In the genomic region with DNA sequence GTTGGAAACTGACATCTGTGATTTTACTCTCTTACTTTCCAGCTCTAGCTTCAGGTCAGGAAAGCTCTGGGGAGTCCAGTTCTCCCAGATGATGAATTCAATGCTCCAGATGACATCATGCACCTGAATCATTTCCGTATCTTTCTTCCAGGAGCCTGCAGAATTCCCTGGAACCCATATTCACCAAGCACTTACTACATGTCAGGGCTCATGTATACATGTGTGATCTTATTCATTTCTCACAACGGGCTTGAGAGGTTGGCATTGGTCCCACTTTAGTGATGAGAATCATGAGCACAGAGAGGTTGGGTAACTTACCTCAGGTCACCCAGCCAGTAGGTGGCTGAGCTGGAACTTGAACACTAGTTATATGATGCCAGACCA, we compare ENCODE assay signal across 1 cellular context.
TF ChIP-seq lines count a peak whose summit lies in the region.

No MANE protein-coding gene starts in this region.

TF ChIP-seq in HepG2, 621 proteins besides CTCF, POLR2A, EP300 and RAD21:
- TF ChIP-seq ZNF20 (CRISPR knock-in tag; IDR thresholded peaks at IDR 0.05) (no peak), CC2D1A (CRISPR knock-in tag; IDR thresholded peaks at IDR 0.05) (no peak), ZNF768 (CRISPR knock-in tag; IDR thresholded peaks at IDR 0.05) (peak; percentile 59; the same call in 1 of the 2 replicates), ATF7 (IDR thresholded peaks at IDR 0.05) (peak; percentile 33; the same call in 1 of the 2 replicates), ATF7 (CRISPR knock-in tag; IDR thresholded peaks at IDR 0.05) (no peak), ZNF883 (CRISPR knock-in tag; IDR thresholded peaks at IDR 0.05; ENCODE audit: not compliant biosample characterization) (no peak)
- TF ChIP-seq, protein P1, sequence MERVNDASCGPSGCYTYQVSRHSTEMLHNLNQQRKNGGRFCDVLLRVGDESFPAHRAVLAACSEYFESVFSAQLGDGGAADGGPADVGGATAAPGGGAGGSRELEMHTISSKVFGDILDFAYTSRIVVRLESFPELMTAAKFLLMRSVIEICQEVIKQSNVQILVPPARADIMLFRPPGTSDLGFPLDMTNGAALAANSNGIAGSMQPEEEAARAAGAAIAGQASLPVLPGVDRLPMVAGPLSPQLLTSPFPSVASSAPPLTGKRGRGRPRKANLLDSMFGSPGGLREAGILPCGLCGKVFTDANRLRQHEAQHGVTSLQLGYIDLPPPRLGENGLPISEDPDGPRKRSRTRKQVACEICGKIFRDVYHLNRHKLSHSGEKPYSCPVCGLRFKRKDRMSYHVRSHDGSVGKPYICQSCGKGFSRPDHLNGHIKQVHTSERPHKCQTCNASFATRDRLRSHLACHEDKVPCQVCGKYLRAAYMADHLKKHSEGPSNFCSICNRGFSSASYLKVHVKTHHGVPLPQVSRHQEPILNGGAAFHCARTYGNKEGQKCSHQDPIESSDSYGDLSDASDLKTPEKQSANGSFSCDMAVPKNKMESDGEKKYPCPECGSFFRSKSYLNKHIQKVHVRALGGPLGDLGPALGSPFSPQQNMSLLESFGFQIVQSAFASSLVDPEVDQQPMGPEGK (CRISPR knock-in tag; IDR thresholded peaks at IDR 0.05), result no peak
